ENCODE assay signal across 8 cellular contexts in the genomic region with DNA sequence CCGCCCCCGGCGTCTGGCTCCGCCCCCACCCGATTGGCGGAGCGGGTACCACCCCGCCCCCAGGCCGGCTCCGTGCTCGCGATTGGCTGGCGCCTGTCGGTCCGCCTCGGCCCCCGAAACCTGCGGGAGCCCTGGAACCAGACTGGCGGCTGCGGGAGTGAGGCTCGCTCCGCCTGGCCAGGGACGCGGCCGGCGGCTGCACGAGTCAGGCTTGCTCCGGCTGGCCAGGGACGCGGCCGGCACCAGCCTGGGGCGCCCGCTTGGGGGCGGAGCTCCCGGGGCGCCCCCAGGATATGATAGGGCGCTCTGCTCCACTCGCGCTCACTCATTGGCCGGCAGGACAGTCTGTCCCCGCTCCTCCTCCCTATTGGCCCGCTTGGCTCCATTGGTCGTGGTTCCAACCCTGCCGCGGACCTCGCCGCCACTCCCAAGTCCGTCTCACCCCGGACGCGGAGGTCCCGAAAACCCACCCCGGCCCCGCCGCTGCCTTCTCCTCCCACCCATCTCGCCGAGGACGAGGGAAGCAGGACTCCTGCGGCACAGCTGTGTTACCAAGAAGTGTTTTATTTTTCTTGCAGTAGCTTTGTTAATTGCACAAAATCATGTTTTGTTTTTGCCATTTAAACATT. TPM values are rescaled to one million over a fixed set of nuclear protein-coding genes. Genes with fewer than 3 reads are reported as not detected.
DNase-seq lines count a peak whose midpoint lies in the region; ATAC-seq and TF ChIP-seq lines count a peak whose summit lies in the region.

No MANE protein-coding gene starts in this region.

- no peak for TF ChIP-seq CTCF in GM06990 (IDR thresholded peaks at IDR 0.05; ENCODE audit: insufficient read depth, low read length, poor library complexity, severe bottlenecking)
- peak; percentile 18 for TF ChIP-seq CTCF in osteocyte (IDR thresholded peaks at IDR 0.05)
- TF ChIP-seq CTCF in thoracic aorta (IDR thresholded peaks at IDR 0.05), result peak; percentile 14

- ATAC-seq in HG02623 (IDR thresholded peaks at IDR 0.05; ENCODE audit: unreplicated experiment), result peak; percentile 87
- peak; percentile 93 for ATAC-seq in Right ventricle myocardium inferior
- peak; percentile 94 for ATAC-seq in thoracic aorta (ENCODE audit: insufficient number of reproducible peaks, low FRiP score, low read depth)

- H3K4me3 ChIP-seq in GM06990 (replicated peaks; ENCODE audit: low read depth, low read length), result peak overlapping the region; percentile 76
- peak overlapping the region; percentile 81 for H3K4me3 ChIP-seq in thoracic aorta

- peak; percentile 90 for DNase-seq in GM06990 (ENCODE audit: extremely low read depth, insufficient read length)
- peak; percentile 90 for DNase-seq in NCI-H1092 (lab: John Stamatoyannopoulos, UW)
- peak; percentile 85 for DNase-seq in SKM-1 (lab: John Stamatoyannopoulos, UW; ENCODE audit: unreplicated experiment)
- peak; percentile 92 for DNase-seq in activated naive CD8-positive, alpha-beta T cell treated with anti-CD3 and anti-CD28 coated beads for 36 hours
- DNase-seq in Right ventricle myocardium inferior (ENCODE audit: missing footprints), result peak; percentile 96
- peak; percentile 96 for DNase-seq in osteocyte (ENCODE audit: extremely low spot score, unreplicated experiment)
- DNase-seq in thoracic aorta (ENCODE audit: low spot score), result peak; percentile 67

- no peaks in the 10 kb centered on the region for H3K9me3 ChIP-seq in thoracic aorta

- peak overlapping the region; percentile 77 for H3K4me3 Mint-ChIP-seq in activated naive CD8-positive, alpha-beta T cell treated with anti-CD3 and anti-CD28 coated beads for 36 hours
- H3K4me3 Mint-ChIP-seq in osteocyte (ENCODE audit: unreplicated experiment), result peak overlapping the region; percentile 82

- peaks cover 9% of the 10 kb centered on the region for H3K36me3 ChIP-seq in GM06990 (ENCODE audit: control insufficient read depth, insufficient read depth, low read length)
- H3K36me3 ChIP-seq in thoracic aorta, result peaks cover 23% of the 10 kb centered on the region

- H3K27me3 Mint-ChIP-seq in activated naive CD8-positive, alpha-beta T cell treated with anti-CD3 and anti-CD28 coated beads for 36 hours, result no peaks in the 10 kb centered on the region
- no peaks in the 10 kb centered on the region for H3K27me3 Mint-ChIP-seq in osteocyte (ENCODE audit: unreplicated experiment)

- H3K36me3 Mint-ChIP-seq in activated naive CD8-positive, alpha-beta T cell treated with anti-CD3 and anti-CD28 coated beads for 36 hours, result peaks cover 10% of the 10 kb centered on the region
- H3K36me3 Mint-ChIP-seq in osteocyte (ENCODE audit: unreplicated experiment), result peaks cover 18% of the 10 kb centered on the region

- intact Hi-C loops in Right ventricle myocardium inferior (cut with DNase I), result loop anchor here (5.0 to 10.0 kb wide), 4 partner anchors 45 to 292 kb away; a partner anchor contains a TSS

- H3K27me3 ChIP-seq in GM06990 (replicated peaks; ENCODE audit: control insufficient read depth, insufficient read depth, low read length) (no peaks in the 10 kb centered on the region), thoracic aorta (replicated peaks; ENCODE audit: insufficient read depth) (no peaks in the 10 kb centered on the region)

- H3K9me3 Mint-ChIP-seq in activated naive CD8-positive, alpha-beta T cell treated with anti-CD3 and anti-CD28 coated beads for 36 hours, result no peaks in the 10 kb centered on the region
- H3K9me3 Mint-ChIP-seq in osteocyte (ENCODE audit: unreplicated experiment), result no peaks in the 10 kb centered on the region

- H3K27ac ChIP-seq in thoracic aorta, result peak overlapping the region; percentile 53 to 86

- H3K4me1 ChIP-seq in thoracic aorta (ENCODE audit: control insufficient read depth in 1 of 2, low read depth in 2 of 2), result peaks cover 9 to 21% of the 10 kb centered on the region in 2 donors

- H3K27ac Mint-ChIP-seq in activated naive CD8-positive, alpha-beta T cell treated with anti-CD3 and anti-CD28 coated beads for 36 hours, result peak overlapping the region; percentile 34
- H3K27ac Mint-ChIP-seq in osteocyte (ENCODE audit: unreplicated experiment), result peak overlapping the region; percentile 87

- H3K4me1 Mint-ChIP-seq in activated naive CD8-positive, alpha-beta T cell treated with anti-CD3 and anti-CD28 coated beads for 36 hours, result peaks cover 13% of the 10 kb centered on the region
- peaks cover 19% of the 10 kb centered on the region for H3K4me1 Mint-ChIP-seq in osteocyte (ENCODE audit: unreplicated experiment)

RNA-seq across cellular contexts. Expression of a gene that starts 0.3 kb away (rescaled TPM):
- 1 to 10 TPM; 3.0 to 3.2 TPM for total RNA-seq in activated naive CD8-positive, alpha-beta T cell treated with anti-CD3 and anti-CD28 coated beads for 36 hours
- total RNA-seq in Right ventricle myocardium inferior, result 102 TPM
- 16.1 and 19.1 TPM in 2 replicates for total RNA-seq in osteocyte
- 10 to 100 TPM in 1 of 2 donors, 1 to 10 TPM in 1; 4.2 to 23.7 TPM for total RNA-seq in thoracic aorta

RNA-seq across cellular contexts. Expression of a gene that starts 7.6 kb away (rescaled TPM):
- not detected for total RNA-seq in activated naive CD8-positive, alpha-beta T cell treated with anti-CD3 and anti-CD28 coated beads for 36 hours
- total RNA-seq in Right ventricle myocardium inferior (not detected), osteocyte (not detected in 2 replicates), thoracic aorta (not detected)

RNA-seq across cellular contexts. Expression of a gene that starts 14.6 kb away (rescaled TPM):
- not detected for total RNA-seq in activated naive CD8-positive, alpha-beta T cell treated with anti-CD3 and anti-CD28 coated beads for 36 hours
- total RNA-seq in Right ventricle myocardium inferior (not detected), osteocyte (not detected in 2 replicates), thoracic aorta (not detected)

RNA-seq across cellular contexts. Expression of a gene that starts 35.8 kb away (rescaled TPM):
- total RNA-seq in activated naive CD8-positive, alpha-beta T cell treated with anti-CD3 and anti-CD28 coated beads for 36 hours, result 1 to 10 TPM; 7.5 to 9.3 TPM
- total RNA-seq in Right ventricle myocardium inferior (6.5 TPM), osteocyte (22.8 and 23.5 TPM in 2 replicates), thoracic aorta (10 to 100 TPM in 1 of 2 donors, 1 to 10 TPM in 1; 6.1 to 21.2 TPM)

RNA-seq across cellular contexts. Expression of a gene that starts 44.3 kb away (rescaled TPM):
- total RNA-seq in activated naive CD8-positive, alpha-beta T cell treated with anti-CD3 and anti-CD28 coated beads for 36 hours, result 10 to 100 TPM; 89.4 to 90.0 TPM
- total RNA-seq in Right ventricle myocardium inferior, result 88.8 TPM
- total RNA-seq in osteocyte, result 73.5 and 76.9 TPM in 2 replicates
- 10 to 100 TPM; 28.4 to 59.5 TPM for total RNA-seq in thoracic aorta

Comparison
In these comparisons a context has a peak if more than half of its experiments do, and no peak if none do; other contexts are left out.
1. Peak in every context shown above with its lines: DNase-seq, ATAC-seq, H3K4me3 ChIP-seq and H3K27ac ChIP-seq.